In genomic region chr2:69026638-69027037, GRCh38 we compare ENCODE assay signal across 16 cellular contexts. TPM values are rescaled to one million over a fixed set of nuclear protein-coding genes. Genes with fewer than 3 reads are reported as not detected.
DNase-seq lines count a peak whose midpoint lies in the region; ATAC-seq, FAIRE-seq and TF ChIP-seq lines count a peak whose summit lies in the region.
"Had no signal": no experiment of that assay in that cellular context is flagged by ENCODE, and none has a peak within 500 bp of the region (broad histone marks: within the 10 kb centered on the region; RNA-seq: fewer than 3 reads in every experiment).

No MANE protein-coding gene starts in this region.

- H3K27ac ChIP-seq in IMR-90 (ENCODE audit: insufficient read depth, low read length) (no peak overlapping the region), left lung (no peak overlapping the region), upper lobe of right lung (no peak overlapping the region), dorsolateral prefrontal cortex (no peak overlapping the region)
- H3K27ac ChIP-seq: A549, C4-2B, HL-60 had no signal

- no peak overlapping the region for H2AK5ac ChIP-seq in IMR-90 (ENCODE audit: low read depth, low read length)

- H2BK5ac ChIP-seq in IMR-90 (ENCODE audit: low read depth, low read length, poor library complexity, severe bottlenecking): peak overlapping the region; percentile 1

- no peak overlapping the region; a peak in 1 of 4 replicates for H4K8ac ChIP-seq in IMR-90 (ENCODE audit: low read depth in 2 of 2, low read length in 2 of 2)

- BruUV-seq in IMR-90 (replicated peaks; lab: Mats Ljungman, UMichigan): no TSS peak

- H3K27me3 ChIP-seq in IMR-90 (ENCODE audit: control insufficient read depth, insufficient read depth, low read length) (no peaks in the 10 kb centered on the region), left lung (no peaks in the 10 kb centered on the region), upper lobe of right lung (no peaks in the 10 kb centered on the region), dorsolateral prefrontal cortex (no peaks in the 10 kb centered on the region)
- H3K27me3 ChIP-seq: BE2C had no signal

- peak overlapping the region; percentile 61; the same call in 1 of the 2 replicates for H3K18ac ChIP-seq in IMR-90 (ENCODE audit: low read depth, low read length)

- no peak overlapping the region for H2BK20ac ChIP-seq in IMR-90 (ENCODE audit: low read depth, low read length)

- no peak overlapping the region for H2AK9ac ChIP-seq in IMR-90 (replicated peaks; ENCODE audit: low read depth, low read length, poor library complexity)

- intact Hi-C loops in IMR-90 (cut with micrococcal nuclease) (loop anchor here (2.0 kb wide), 1 partner anchor 280 kb away; no protein-coding TSS in a partner anchor), left lung (cut with DNase I) (no loop called here), upper lobe of right lung (cut with DNase I) (no loop called here), dorsolateral prefrontal cortex (cut with DNase I) (loop anchor here in 1 of 2 donors (5.0 kb wide), 1 partner anchor 281 kb away; no protein-coding TSS in a partner anchor)

- H4K91ac ChIP-seq in IMR-90 (ENCODE audit: insufficient read depth, low read depth, low read length): no peak overlapping the region

- H2BK120ac ChIP-seq in IMR-90 (ENCODE audit: low read depth, low read length): no peak overlapping the region

- DNase-seq in IMR-90 (peak; percentile 36), left lung (no peak), upper lobe of right lung (no peak), DMS53 (lab: John Stamatoyannopoulos, UW) (no peak), GM10266 (ENCODE audit: extremely low spot score) (no peak), dorsolateral prefrontal cortex (no peak)
- DNase-seq: CD4-positive, alpha-beta memory T cell; DMS153; DND-41; GF-D8 had no signal

- CTCF ChIA-PET in IMR-90 (lab: Yijun Ruan, JAX): interaction anchor here (1.1 to 1.6 kb wide), 3 partner anchors 12 to 272 kb away, joined by 3 to 6 read pairs (median 4); no protein-coding TSS in a partner anchor

- no peak for TF ChIP-seq POLR2A in IMR-90 (IDR thresholded peaks at IDR 0.05; ENCODE audit: low read depth, low read length)

- dilution Hi-C loops in IMR-90 (cut with HindIII; ENCODE audit: low sequenced_read_pairs, unreplicated experiment): no loop called here

- H3K4me1 ChIP-seq in IMR-90 (ENCODE audit: control insufficient read depth, insufficient read depth, low read length) (peaks cover 20% of the 10 kb centered on the region), left lung (no peaks in the 10 kb centered on the region), upper lobe of right lung (peaks cover 4% of the 10 kb centered on the region)
- H3K4me1 ChIP-seq: BE2C had no signal

- no peak overlapping the region for H3K4me3 ChIP-seq in IMR-90 (ENCODE audit: insufficient read depth, low read depth, low read length)
- H3K4me3 ChIP-seq in left lung: no peak overlapping the region
- no peak overlapping the region for H3K4me3 ChIP-seq in upper lobe of right lung
- H3K4me3 ChIP-seq in dorsolateral prefrontal cortex: no peak overlapping the region
- H3K4me3 ChIP-seq: A549 had no signal

- peak overlapping the region; percentile 41; the same call in 1 of the 2 replicates for H3K4me2 ChIP-seq in IMR-90 (ENCODE audit: low read depth, low read length)
- H3K4me2 ChIP-seq: A549 had no signal

- ATAC-seq in IMR-90 (ENCODE audit: low read depth): peak; percentile 52
- ATAC-seq in left lung: peak; percentile 32
- ATAC-seq in upper lobe of right lung: peak; percentile 39

- no peak for TF ChIP-seq CTCF in IMR-90 (conservative IDR thresholded peaks at IDR 0.05; ENCODE audit: low read depth, low read length)
- TF ChIP-seq CTCF in left lung (IDR thresholded peaks at IDR 0.05): no peak
- TF ChIP-seq CTCF in upper lobe of right lung (IDR thresholded peaks at IDR 0.05): no peak
- no peak for TF ChIP-seq CTCF in GM10266 (IDR thresholded peaks at IDR 0.05; ENCODE audit: control insufficient read depth, insufficient read depth, low read depth, missing control alignments)
- no peak for TF ChIP-seq CTCF in dorsolateral prefrontal cortex (IDR thresholded peaks at IDR 0.05 in 54 of 56, conservative IDR thresholded peaks at IDR 0.05 in 2 of 56; ENCODE audit: low read depth in 1 of 56, partially characterized antibody in 56 of 56)

- H3K4ac ChIP-seq in IMR-90 (ENCODE audit: low read depth, low read length): no peak overlapping the region; the same call in 1 of the 2 replicates

- 80% methylated on average over 2 of the region's 5 CpGs; no CpG with 5 or more reads in 1 of the 2 experiments for WGBS in IMR-90 (ENCODE audit: extremely low coverage in 2 of 2, insufficient read length in 1 of 2), 2 experiments

- peaks cover 19% of the 10 kb centered on the region for H3K9me1 ChIP-seq in IMR-90 (ENCODE audit: insufficient read depth, low read length)

- H3K36me3 ChIP-seq in IMR-90 (ENCODE audit: control insufficient read depth, insufficient read depth, low read length) (peaks cover 7% of the 10 kb centered on the region; the same call in 1 of the 2 replicates), left lung (no peaks in the 10 kb centered on the region), upper lobe of right lung (no peaks in the 10 kb centered on the region)
- H3K36me3 ChIP-seq: BE2C had no signal

- no peak overlapping the region for H3K56ac ChIP-seq in IMR-90 (ENCODE audit: extremely low read depth, insufficient read depth, low read length)

- in situ Hi-C loops in IMR-90 (cut with MboI; ENCODE audit: low sequenced_read_pairs): no loop called here

- peaks cover 68% of the 10 kb centered on the region for H4K20me1 ChIP-seq in IMR-90 (ENCODE audit: insufficient read depth, low read length)

- no peak overlapping the region for H3K14ac ChIP-seq in IMR-90 (replicated peaks; ENCODE audit: low read depth, low read length)

- peaks cover 47 to 73% of the 10 kb centered on the region in 2 experiments for H3K79me1 ChIP-seq in IMR-90 (ENCODE audit: low read depth in 1 of 2, low read length in 2 of 2)

- POLR2A ChIA-PET in IMR-90 (lab: Charles Lee; ENCODE audit: unreplicated experiment): no interaction called here

- H2AFZ ChIP-seq in IMR-90 (replicated peaks; ENCODE audit: low read length, poor library complexity): no peak overlapping the region

- peak; percentile 89 for FAIRE-seq in endometrium (lab: Jason Lieb, UNC)

- no peak overlapping the region for H3K9ac ChIP-seq in IMR-90 (ENCODE audit: low read depth, low read length)

- H3K9me3 ChIP-seq in IMR-90 (ENCODE audit: control insufficient read depth, insufficient read depth, low read length) (no peaks in the 10 kb centered on the region), left lung (no peaks in the 10 kb centered on the region), upper lobe of right lung (no peaks in the 10 kb centered on the region)
- H3K9me3 ChIP-seq: BE2C had no signal

- no peak overlapping the region for H2BK15ac ChIP-seq in IMR-90 (ENCODE audit: low read depth, low read length)

- no peak overlapping the region for H4K5ac ChIP-seq in IMR-90 (ENCODE audit: low read depth, low read length)

- H3K23ac ChIP-seq in IMR-90 (ENCODE audit: low read depth, low read length): peak overlapping the region; percentile 5; the same call in 1 of the 2 replicates

- TF ChIP-seq RAD21 in IMR-90 (IDR thresholded peaks at IDR 0.05; ENCODE audit: low read length): no peak

TF ChIP-seq in IMR-90, 13 proteins besides CTCF, POLR2A, EP300 and RAD21 (continues in another document):
- no peak for TF ChIP-seq SMC3 (IDR thresholded peaks at IDR 0.05; ENCODE audit: low read depth, low read length)
- no peak for TF ChIP-seq RCOR1 (IDR thresholded peaks at IDR 0.05; ENCODE audit: insufficient replicate concordance, low read length)
- no peak for TF ChIP-seq USF2 (IDR thresholded peaks at IDR 0.05; ENCODE audit: low read depth, low read length)
- TF ChIP-seq NFE2L2 (IDR thresholded peaks at IDR 0.05; ENCODE audit: low read depth, low read length): no peak
- no peak for TF ChIP-seq MAFK (IDR thresholded peaks at IDR 0.05; ENCODE audit: low read depth, low read length)
- no peak for TF ChIP-seq ELK1 (IDR thresholded peaks at IDR 0.05; ENCODE audit: borderline replicate concordance, low read depth, low read length)
- TF ChIP-seq MXI1 (IDR thresholded peaks at IDR 0.05; ENCODE audit: borderline replicate concordance, low read depth, low read length): no peak
- TF ChIP-seq FOS (IDR thresholded peaks at IDR 0.05; ENCODE audit: low read depth, low read length): no peak
- no peak for TF ChIP-seq CHD1 (IDR thresholded peaks at IDR 0.05; ENCODE audit: low read depth, low read length)
- TF ChIP-seq MAZ (IDR thresholded peaks at IDR 0.05; ENCODE audit: borderline replicate concordance, low read depth, low read length): no peak
- no peak for TF ChIP-seq BHLHE40 (IDR thresholded peaks at IDR 0.05; ENCODE audit: low read depth, low read length)

RNA-seq across cellular contexts. Expression of gene ANTXR1, which starts 13.7 kb away (rescaled TPM):
- total RNA-seq in IMR-90 (2012; rRNA removed) (27.2 and 29.2 TPM in 2 replicates), left lung (100 to 1,000 TPM in 1 of 2 donors, 10 to 100 TPM in 1; 70.2 to 115 TPM), upper lobe of right lung (81.2 TPM), dorsolateral prefrontal cortex (10 to 100 TPM; 21.0 to 78.4 (median 36.3) TPM)
- 32.8 and 36.9 TPM in 2 replicates for polyA plus RNA-seq in IMR-90 (2012; rRNA removed)
- polyA plus RNA-seq in IMR-90 (2012; cell fraction: cytosol; rRNA removed): 19.6 and 25.2 TPM in 2 replicates
- polyA plus RNA-seq in IMR-90 (2012; cell fraction: nucleus; rRNA removed; ENCODE audit: low replicate concordance): 8.1 and 32.8 TPM in 2 replicates
- polyA plus RNA-seq: CD4-positive, alpha-beta memory T cell had no signal

RNA-seq across cellular contexts. Expression of gene GKN1, which starts 52.2 kb away (rescaled TPM):
- total RNA-seq in IMR-90 (2012; rRNA removed) (not detected in 2 replicates), left lung (not detected), upper lobe of right lung (not detected), dorsolateral prefrontal cortex (not detected)
- polyA plus RNA-seq in IMR-90 (2012; rRNA removed): not detected in 2 replicates
- 0.13 TPM in 1 of 2 replicates, not detected in the other for polyA plus RNA-seq in IMR-90 (2012; cell fraction: cytosol; rRNA removed)
- 0.62 TPM in 1 of 2 replicates, not detected in the other for polyA plus RNA-seq in IMR-90 (2012; cell fraction: nucleus; rRNA removed; ENCODE audit: low replicate concordance)
- total RNA-seq: CD4-positive, alpha-beta memory T cell had no signal
- polyA plus RNA-seq: AG04450; CD4-positive, alpha-beta memory T cell had no signal
